Comparison of ENCODE assay signal across 7 cellular contexts in genomic region chr20:53592501-53593465, GRCh38. TPM values are rescaled to one million over a fixed set of nuclear protein-coding genes. Genes with fewer than 3 reads are reported as not detected.
A peak's percentile ranks its signal among the peaks of the same experiment; 100 is the strongest.
DNase-seq lines count a peak whose midpoint lies in the region; ATAC-seq and TF ChIP-seq lines count a peak whose summit lies in the region.
"Not testable (repeated sequence)": the region's sequence is repeated elsewhere in the genome, so short reads cannot be mapped to it uniquely, and the experiment has no call there.

No MANE protein-coding gene starts in this region.

- peak overlapping the region; percentile 70 for H3K4me2 ChIP-seq in OCI-LY1 (ENCODE audit: low read length)

- H3K9me2 ChIP-seq in OCI-LY1 (ENCODE audit: low read depth, low read length): not testable (repeated sequence)

- H2AFZ ChIP-seq in OCI-LY1 (ENCODE audit: low read length): not testable (repeated sequence)

- DNase-seq in activated CD8-positive, alpha-beta memory T cell treated with anti-CD3 and anti-CD28 coated beads for 48 hours (ENCODE audit: low read depth in 2 of 3, low spot score in 2 of 3): peak in 2 of 3 experiments; percentile 33 to 44
- peak; percentile 85 for DNase-seq in coronary artery (ENCODE audit: low spot score)
- DNase-seq in immature natural killer cell: peak; percentile 63 to 67 (median 66)
- peak; percentile 69 for DNase-seq in retina

- H3K4me3 ChIP-seq in OCI-LY1 (ENCODE audit: low read depth, low read length, poor library complexity, severe bottlenecking): peak overlapping the region; percentile 98
- peak overlapping the region; percentile 96 for H3K4me3 ChIP-seq in coronary artery

- H3K36me3 Mint-ChIP-seq in immature natural killer cell: not testable (repeated sequence)

- H3K4me1 Mint-ChIP-seq in immature natural killer cell: peaks cover 49 to 72% of the 10 kb centered on the region in 2 donors

- peak overlapping the region; percentile 88 to 98 (median 96) for H3K4me3 Mint-ChIP-seq in immature natural killer cell

- peak overlapping the region; percentile 89 to 98 (median 94) for H3K27ac Mint-ChIP-seq in immature natural killer cell

- H3K9me3 ChIP-seq in OCI-LY1 (ENCODE audit: low read length): not testable (repeated sequence)

- peaks cover 7 to 15% (median 11%) of the 10 kb centered on the region in 3 donors for H3K27me3 Mint-ChIP-seq in immature natural killer cell (ENCODE audit: low read depth in 3 of 3)

- TF ChIP-seq POLR2A in GM18505 (IDR thresholded peaks at IDR 0.05; ENCODE audit: borderline replicate concordance, extremely low read depth, insufficient read depth, insufficient read length): peak; percentile 63

- peaks cover 61% of the 10 kb centered on the region for H3K4me1 ChIP-seq in OCI-LY1 (ENCODE audit: insufficient read depth, low read length, severe bottlenecking)

- peaks cover 73% of the 10 kb centered on the region for H3K79me2 ChIP-seq in OCI-LY1 (ENCODE audit: insufficient read depth, low read length)

- not testable (repeated sequence) for H3K36me3 ChIP-seq in OCI-LY1 (ENCODE audit: insufficient read depth, low read length)

- not testable (repeated sequence) for H3F3A ChIP-seq in OCI-LY1 (ENCODE audit: insufficient read depth, low read length)

- H3K9ac ChIP-seq in OCI-LY1 (ENCODE audit: low read length): peak overlapping the region; percentile 98

- peak overlapping the region; percentile 97 for H3K27ac ChIP-seq in OCI-LY1 (ENCODE audit: low read depth, low read length, poor library complexity, severe bottlenecking)
- H3K27ac ChIP-seq in coronary artery: peak overlapping the region; percentile 90 to 100

- not testable (repeated sequence) for H3K27me3 ChIP-seq in OCI-LY1 (ENCODE audit: insufficient read depth, low read length)

- H3K9me3 Mint-ChIP-seq in immature natural killer cell: not testable (repeated sequence)

- not testable (repeated sequence) for ATAC-seq in GM18505 (IDR thresholded peaks at IDR 0.05; ENCODE audit: unreplicated experiment)
- peak; percentile 35 for ATAC-seq in HG03025 (IDR thresholded peaks at IDR 0.05; ENCODE audit: low FRiP score, unreplicated experiment)

- not testable (repeated sequence) for H4K20me1 ChIP-seq in OCI-LY1 (ENCODE audit: insufficient read depth, low read length)

- TF ChIP-seq CTCF in OCI-LY1 (IDR thresholded peaks at IDR 0.05; ENCODE audit: low read length); coronary artery (IDR thresholded peaks at IDR 0.05): not testable (repeated sequence)

RNA-seq across cellular contexts. Expression of gene ZNF217, which starts 0.9 kb away (rescaled TPM):
- 10 to 100 TPM in 2 of 3 donors, 1 to 10 TPM in 1; 10.0 to 33.5 (median 16.2) TPM for polyA plus RNA-seq in immature natural killer cell
